Comparison of ENCODE assay signal across 12 cellular contexts in the genomic region with DNA sequence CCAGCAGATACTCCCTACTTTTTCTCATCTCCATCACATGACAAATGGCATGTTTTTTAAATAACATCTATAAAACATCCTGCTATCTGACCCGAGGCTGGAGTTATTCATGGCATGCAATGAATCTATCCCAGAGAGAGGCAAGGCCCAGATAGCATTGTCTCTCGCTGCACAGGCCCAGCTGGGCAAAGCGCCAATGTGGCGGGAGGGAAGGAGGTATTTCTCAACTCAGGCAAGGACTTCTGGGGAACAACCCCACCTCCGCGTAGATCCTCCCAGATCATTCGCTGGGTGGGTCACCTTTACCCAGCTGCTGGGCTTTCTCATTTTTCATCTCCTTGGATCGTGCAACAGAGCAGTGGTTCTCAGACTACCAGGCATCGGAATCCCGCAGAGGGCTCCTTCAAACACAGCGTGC. TPM values are rescaled to one million over a fixed set of nuclear protein-coding genes. Genes with fewer than 3 reads are reported as not detected.
DNase-seq lines count a peak whose midpoint lies in the region; ATAC-seq and TF ChIP-seq lines count a peak whose summit lies in the region.
"Had no signal": no experiment of that assay in that cellular context is flagged by ENCODE, and none has a peak within 500 bp of the region (broad histone marks: within the 10 kb centered on the region; RNA-seq: fewer than 3 reads in every experiment).

No MANE protein-coding gene starts in this region.

- intact Hi-C loops in activated CD4-positive, alpha-beta T cell treated with anti-CD3 and anti-CD28 coated beads for 36 hours (cut with DNase I, micrococcal nuclease), result no loop called here

- CTCF ChIA-PET in activated CD4-positive, alpha-beta T cell treated with anti-CD3 and anti-CD28 coated beads for 36 hours (lab: Charles Lee), result no interaction called here

- H3K27me3 Mint-ChIP-seq in activated CD4-positive, alpha-beta T cell treated with anti-CD3 and anti-CD28 coated beads for 36 hours, result peaks cover 2% of the 10 kb centered on the region
- H3K27me3 Mint-ChIP-seq: central memory CD8-positive, alpha-beta T cell had no signal

- no peak overlapping the region for H3K9ac ChIP-seq in mesendoderm (ENCODE audit: low read length)

- no peak overlapping the region for H2BK5ac ChIP-seq in mesendoderm (ENCODE audit: low read length)

- no peak overlapping the region for H3K56ac ChIP-seq in mesendoderm (ENCODE audit: low read length)

- no peak for TF ChIP-seq POLR2A in NB4 (IDR thresholded peaks at IDR 0.05; ENCODE audit: extremely low read depth, insufficient read length)
- TF ChIP-seq POLR2A in erythroblast (IDR thresholded peaks at IDR 0.05; ENCODE audit: low read length), result no peak

- POLR2A ChIA-PET in activated CD4-positive, alpha-beta T cell treated with anti-CD3 and anti-CD28 coated beads for 36 hours (lab: Charles Lee), result no interaction called here

- no peak overlapping the region for H2AK5ac ChIP-seq in mesendoderm (ENCODE audit: low read length)

- ATAC-seq in activated CD4-positive, alpha-beta T cell treated with anti-CD3 and anti-CD28 coated beads for 36 hours, result no peak

- no peak overlapping the region for H3K27ac ChIP-seq in mesendoderm (ENCODE audit: low read depth, low read length)

- H3K4me3 ChIP-seq in AG10803 (ENCODE audit: low read length) (no peak overlapping the region), NB4 (ENCODE audit: low read depth, low read length) (no peak overlapping the region), mesendoderm (ENCODE audit: low read length) (no peak overlapping the region)

- H2BK15ac ChIP-seq in mesendoderm (replicated peaks; ENCODE audit: low read depth), result no peak overlapping the region

- H3K4ac ChIP-seq in mesendoderm (ENCODE audit: low read depth, low read length), result no peak overlapping the region

- no peak overlapping the region for H3K18ac ChIP-seq in mesendoderm (ENCODE audit: low read length)

- H3K36me3 Mint-ChIP-seq in activated CD4-positive, alpha-beta T cell treated with anti-CD3 and anti-CD28 coated beads for 36 hours (ENCODE audit: low read depth), result no peaks in the 10 kb centered on the region

- H3K9me3 Mint-ChIP-seq in activated CD4-positive, alpha-beta T cell treated with anti-CD3 and anti-CD28 coated beads for 36 hours (ENCODE audit: low read depth), result no peaks in the 10 kb centered on the region
- H3K9me3 Mint-ChIP-seq: central memory CD8-positive, alpha-beta T cell had no signal

- no peak overlapping the region for H4K8ac ChIP-seq in mesendoderm (ENCODE audit: low read depth, low read length)

- no peak overlapping the region for H3K4me3 Mint-ChIP-seq in activated CD4-positive, alpha-beta T cell treated with anti-CD3 and anti-CD28 coated beads for 36 hours
- H3K4me3 Mint-ChIP-seq: central memory CD8-positive, alpha-beta T cell had no signal

- H3K4me2 ChIP-seq in mesendoderm (ENCODE audit: low read length), result no peak overlapping the region

- no peak overlapping the region for H2BK120ac ChIP-seq in mesendoderm (ENCODE audit: low read depth, low read length)

- H4K5ac ChIP-seq in mesendoderm (ENCODE audit: low read length), result no peak overlapping the region

- TF ChIP-seq CTCF in AG10803 (conservative IDR thresholded peaks at IDR 0.05; ENCODE audit: low read length) (no peak), NB4 (IDR thresholded peaks at IDR 0.05; ENCODE audit: low read depth, low read length) (no peak)

- no CpG with 5 or more reads among the region's 11 CpGs for WGBS in mesendoderm (ENCODE audit: extremely low coverage, insufficient coverage, low lambda C conversion rate)

- no peaks in the 10 kb centered on the region for H3K79me2 ChIP-seq in mesendoderm (ENCODE audit: control insufficient read depth, insufficient read depth, low read length)

- DNase-seq in AG10803 (ENCODE audit: low read depth) (peak; percentile 64), NB4 (ENCODE audit: low read depth) (peak; percentile 30), erythroblast (lab: John Stamatoyannopoulos, UW) (peak; percentile 19 to 28), mesendoderm (peak; percentile 37), NCI-H2227 treated with DMSO at 0.1 percent for 48 hours (lab: John Stamatoyannopoulos, UW) (no peak), nucleus accumbens (lab: John Stamatoyannopoulos, UW) (no peak), NOMO-1 treated with dmso at 0.1 percent for 144 hours (lab: John Stamatoyannopoulos, UW; ENCODE audit: unreplicated experiment) (no peak)
- no peak for DNase-seq in activated CD4-positive, alpha-beta T cell treated with anti-CD3 and anti-CD28 coated beads for 36 hours
- DNase-seq: BE2C, NCI-H1694, occipital lobe had no signal

- no peaks in the 10 kb centered on the region for H3K79me1 ChIP-seq in mesendoderm (ENCODE audit: low read length)

- no peaks in the 10 kb centered on the region for H3K36me3 ChIP-seq in mesendoderm (ENCODE audit: control insufficient read depth, insufficient read depth, low read length)
- H3K36me3 ChIP-seq: BE2C had no signal

- no peaks in the 10 kb centered on the region for H3K27me3 ChIP-seq in mesendoderm (ENCODE audit: insufficient read depth, low read length, poor library complexity)
- H3K27me3 ChIP-seq: BE2C had no signal

- no peak overlapping the region for H3K23ac ChIP-seq in mesendoderm (ENCODE audit: low read length)

- no peaks in the 10 kb centered on the region for H3K4me1 Mint-ChIP-seq in activated CD4-positive, alpha-beta T cell treated with anti-CD3 and anti-CD28 coated beads for 36 hours
- H3K4me1 Mint-ChIP-seq: central memory CD8-positive, alpha-beta T cell had no signal

- no peak overlapping the region for H3K27ac Mint-ChIP-seq in activated CD4-positive, alpha-beta T cell treated with anti-CD3 and anti-CD28 coated beads for 36 hours

- H3K4me1 ChIP-seq in mesendoderm (ENCODE audit: control insufficient read depth, low read depth, low read length), result no peaks in the 10 kb centered on the region
- H3K4me1 ChIP-seq: BE2C had no signal

RNA-seq across cellular contexts. Expression of gene ERG, which starts 59.8 kb away (rescaled TPM):
- 0.56 TPM for polyA plus RNA-seq in mesendoderm (2013, experiment 1 of 2)
- polyA plus RNA-seq in mesendoderm (2013, experiment 2 of 2), result 0.56 TPM
- total RNA-seq in activated CD4-positive, alpha-beta T cell treated with anti-CD3 and anti-CD28 coated beads for 36 hours, result under 1 TPM in 1 of 2 experiments, not detected in 1; 0.07 TPM

Comparison
In these comparisons a context has a peak if more than half of its experiments do, and no peak if none do; other contexts are left out.
1. DNase-seq: peak in AG10803 (single experiment), NB4 (single experiment), erythroblast (2 of 2) and mesendoderm (single experiment); none in NCI-H2227 treated with DMSO at 0.1 percent for 48 hours (single experiment), nucleus accumbens (0 of 56), NOMO-1 treated with dmso at 0.1 percent for 144 hours (single experiment) and activated CD4-positive, alpha-beta T cell treated with anti-CD3 and anti-CD28 coated beads for 36 hours (single experiment).